Comparison of ENCODE assay signal across 20 cellular contexts in genomic region chr3:157650699-157651098, GRCh38.
"Had no signal": no experiment of that assay in that cellular context is flagged by ENCODE, and none has a peak within 500 bp of the region (broad histone marks: within the 10 kb centered on the region; RNA-seq: fewer than 3 reads in every experiment).

No MANE protein-coding gene starts in this region.

- H3K27ac Mint-ChIP-seq: mesothelial cell of epicardium; naive thymus-derived CD4-positive, alpha-beta T cell had no signal

- H3K9me3 ChIP-seq: esophagus muscularis mucosa, gastrocnemius medialis, heart right ventricle, left lung, lower lobe of right lung had no signal

- H3K4me3 ChIP-seq: coronary artery, dorsolateral prefrontal cortex, esophagus muscularis mucosa, gastrocnemius medialis, heart right ventricle, left lung, lower lobe of right lung had no signal

- H3K4me1 ChIP-seq: esophagus muscularis mucosa, gastrocnemius medialis, heart right ventricle, left lung, lower lobe of right lung had no signal

- H3K36me3 Mint-ChIP-seq: mesothelial cell of epicardium; naive thymus-derived CD4-positive, alpha-beta T cell had no signal

- H3K27ac ChIP-seq: coronary artery, dorsolateral prefrontal cortex, esophagus muscularis mucosa, heart right ventricle, left lung, lower lobe of right lung had no signal

- DNase-seq: dermis blood vessel endothelial cell; dorsolateral prefrontal cortex; effector CD4-positive, alpha-beta T cell; effector memory CD4-positive, alpha-beta T cell; foreskin fibroblast; foreskin melanocyte; gastrocnemius medialis; glutamatergic neuron; head of caudate nucleus; heart right ventricle; hippocampal formation; left cardiac atrium; left lung; left ventricle myocardium superior; lower lobe of right lung; mesenchymal stem cell; naive thymus-derived CD4-positive, alpha-beta T cell had no signal

- H3K36me3 ChIP-seq: esophagus muscularis mucosa, gastrocnemius medialis, heart right ventricle, left lung, lower lobe of right lung had no signal

- H3K27me3 ChIP-seq: esophagus muscularis mucosa, gastrocnemius medialis, heart right ventricle, left lung had no signal

- H3K4me1 Mint-ChIP-seq: mesothelial cell of epicardium had no signal

- ATAC-seq: heart right ventricle; left lung; left ventricle myocardium superior; lower lobe of right lung; naive thymus-derived CD4-positive, alpha-beta T cell had no signal

- H3K9me3 Mint-ChIP-seq: mesothelial cell of epicardium had no signal

- H3K4me3 Mint-ChIP-seq: mesothelial cell of epicardium; naive thymus-derived CD4-positive, alpha-beta T cell had no signal
